Comparison of ENCODE assay signal across 1 cellular context in genomic region chr14:31025335-31026075, GRCh38.
A peak's percentile ranks its signal among the peaks of the same experiment; 100 is the strongest.
TF ChIP-seq lines count a peak whose summit lies in the region.

Gene AP4S1, plus strand, starts transcription at chr14:31025649. Its CDS starts 40,548 bp downstream, at chr14:31066197.

TF ChIP-seq in HepG2, 621 proteins besides CTCF, POLR2A, EP300 and RAD21 (continued from another document and continues in another):
- TF ChIP-seq, protein P1, sequence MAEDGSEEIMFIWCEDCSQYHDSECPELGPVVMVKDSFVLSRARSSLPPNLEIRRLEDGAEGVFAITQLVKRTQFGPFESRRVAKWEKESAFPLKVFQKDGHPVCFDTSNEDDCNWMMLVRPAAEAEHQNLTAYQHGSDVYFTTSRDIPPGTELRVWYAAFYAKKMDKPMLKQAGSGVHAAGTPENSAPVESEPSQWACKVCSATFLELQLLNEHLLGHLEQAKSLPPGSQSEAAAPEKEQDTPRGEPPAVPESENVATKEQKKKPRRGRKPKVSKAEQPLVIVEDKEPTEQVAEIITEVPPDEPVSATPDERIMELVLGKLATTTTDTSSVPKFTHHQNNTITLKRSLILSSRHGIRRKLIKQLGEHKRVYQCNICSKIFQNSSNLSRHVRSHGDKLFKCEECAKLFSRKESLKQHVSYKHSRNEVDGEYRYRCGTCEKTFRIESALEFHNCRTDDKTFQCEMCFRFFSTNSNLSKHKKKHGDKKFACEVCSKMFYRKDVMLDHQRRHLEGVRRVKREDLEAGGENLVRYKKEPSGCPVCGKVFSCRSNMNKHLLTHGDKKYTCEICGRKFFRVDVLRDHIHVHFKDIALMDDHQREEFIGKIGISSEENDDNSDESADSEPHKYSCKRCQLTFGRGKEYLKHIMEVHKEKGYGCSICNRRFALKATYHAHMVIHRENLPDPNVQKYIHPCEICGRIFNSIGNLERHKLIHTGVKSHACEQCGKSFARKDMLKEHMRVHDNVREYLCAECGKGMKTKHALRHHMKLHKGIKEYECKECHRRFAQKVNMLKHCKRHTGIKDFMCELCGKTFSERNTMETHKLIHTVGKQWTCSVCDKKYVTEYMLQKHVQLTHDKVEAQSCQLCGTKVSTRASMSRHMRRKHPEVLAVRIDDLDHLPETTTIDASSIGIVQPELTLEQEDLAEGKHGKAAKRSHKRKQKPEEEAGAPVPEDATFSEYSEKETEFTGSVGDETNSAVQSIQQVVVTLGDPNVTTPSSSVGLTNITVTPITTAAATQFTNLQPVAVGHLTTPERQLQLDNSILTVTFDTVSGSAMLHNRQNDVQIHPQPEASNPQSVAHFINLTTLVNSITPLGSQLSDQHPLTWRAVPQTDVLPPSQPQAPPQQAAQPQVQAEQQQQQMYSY (CRISPR knock-in tag; IDR thresholded peaks at IDR 0.05): no peak
- TF ChIP-seq ZNF766 (CRISPR knock-in tag; IDR thresholded peaks at IDR 0.05; ENCODE audit: borderline replicate concordance) (peak; percentile 77), SP2 (CRISPR knock-in tag; IDR thresholded peaks at IDR 0.05) (no peak), MAFF (IDR thresholded peaks at IDR 0.05; ENCODE audit: low read depth, low read length) (no peak), SRSF4 (IDR thresholded peaks at IDR 0.05; ENCODE audit: low read depth, low read length, poor library complexity, severe bottlenecking) (no peak), ZNF367 (CRISPR knock-in tag; IDR thresholded peaks at IDR 0.05; ENCODE audit: borderline replicate concordance) (no peak), SRSF1 (optimal IDR thresholded peaks at IDR 0.05; ENCODE audit: low read depth, low read length) (peak; percentile 97), AHR (CRISPR knock-in tag; IDR thresholded peaks at IDR 0.05) (peak; percentile 97; the same call in 1 of the 2 replicates), ATF3 (CRISPR knock-in tag; IDR thresholded peaks at IDR 0.05) (peak; percentile 21; the same call in 1 of the 2 replicates), ZNF737 (CRISPR knock-in tag; IDR thresholded peaks at IDR 0.05; ENCODE audit: borderline replicate concordance) (no peak), MXI1 (IDR thresholded peaks at IDR 0.05; ENCODE audit: borderline replicate concordance, low read depth, low read length) (peak; percentile 45; the same call in 1 of the 3 replicates), ZNF280D (CRISPR knock-in tag; IDR thresholded peaks at IDR 0.05) (0 out of 2 replicates have a peak, but pooled peaks have one; percentile 21), HNRNPK (IDR thresholded peaks at IDR 0.05; ENCODE audit: low read depth, low read length, poor library complexity, severe bottlenecking) (no peak), RXRB (CRISPR knock-in tag; IDR thresholded peaks at IDR 0.05; ENCODE audit: borderline replicate concordance) (peak; percentile 53; the same call in 1 of the 2 replicates), ZNF329 (CRISPR knock-in tag; IDR thresholded peaks at IDR 0.05; ENCODE audit: low read depth) (peak; percentile 41; the same call in 1 of the 2 replicates), PBX2 (CRISPR knock-in tag; IDR thresholded peaks at IDR 0.05) (no peak), GMEB1 (CRISPR knock-in tag; IDR thresholded peaks at IDR 0.05; ENCODE audit: borderline replicate concordance) (peak; percentile 63), TFAP4 (IDR thresholded peaks at IDR 0.05; ENCODE audit: borderline replicate concordance, low read depth) (no peak), ZNF704 (CRISPR knock-in tag; IDR thresholded peaks at IDR 0.05; ENCODE audit: borderline replicate concordance) (peak; percentile 89; the same call in 1 of the 2 replicates), GLI4 (CRISPR knock-in tag; IDR thresholded peaks at IDR 0.05; ENCODE audit: borderline replicate concordance) (peak; percentile 97), WIZ (CRISPR knock-in tag; IDR thresholded peaks at IDR 0.05) (no peak), SMC3 (IDR thresholded peaks at IDR 0.05; ENCODE audit: low read length) (no peak), E2F2 (CRISPR knock-in tag; IDR thresholded peaks at IDR 0.05; ENCODE audit: borderline replicate concordance) (peak; percentile 16; the same call in 1 of the 2 replicates), SMARCE1 (IDR thresholded peaks at IDR 0.05; ENCODE audit: borderline replicate concordance) (no peak), MTERF4 (CRISPR knock-in tag; IDR thresholded peaks at IDR 0.05) (peak; percentile 82), GMEB2 (CRISPR knock-in tag; IDR thresholded peaks at IDR 0.05; ENCODE audit: low read depth) (no peak)
- TF ChIP-seq, protein P2, sequence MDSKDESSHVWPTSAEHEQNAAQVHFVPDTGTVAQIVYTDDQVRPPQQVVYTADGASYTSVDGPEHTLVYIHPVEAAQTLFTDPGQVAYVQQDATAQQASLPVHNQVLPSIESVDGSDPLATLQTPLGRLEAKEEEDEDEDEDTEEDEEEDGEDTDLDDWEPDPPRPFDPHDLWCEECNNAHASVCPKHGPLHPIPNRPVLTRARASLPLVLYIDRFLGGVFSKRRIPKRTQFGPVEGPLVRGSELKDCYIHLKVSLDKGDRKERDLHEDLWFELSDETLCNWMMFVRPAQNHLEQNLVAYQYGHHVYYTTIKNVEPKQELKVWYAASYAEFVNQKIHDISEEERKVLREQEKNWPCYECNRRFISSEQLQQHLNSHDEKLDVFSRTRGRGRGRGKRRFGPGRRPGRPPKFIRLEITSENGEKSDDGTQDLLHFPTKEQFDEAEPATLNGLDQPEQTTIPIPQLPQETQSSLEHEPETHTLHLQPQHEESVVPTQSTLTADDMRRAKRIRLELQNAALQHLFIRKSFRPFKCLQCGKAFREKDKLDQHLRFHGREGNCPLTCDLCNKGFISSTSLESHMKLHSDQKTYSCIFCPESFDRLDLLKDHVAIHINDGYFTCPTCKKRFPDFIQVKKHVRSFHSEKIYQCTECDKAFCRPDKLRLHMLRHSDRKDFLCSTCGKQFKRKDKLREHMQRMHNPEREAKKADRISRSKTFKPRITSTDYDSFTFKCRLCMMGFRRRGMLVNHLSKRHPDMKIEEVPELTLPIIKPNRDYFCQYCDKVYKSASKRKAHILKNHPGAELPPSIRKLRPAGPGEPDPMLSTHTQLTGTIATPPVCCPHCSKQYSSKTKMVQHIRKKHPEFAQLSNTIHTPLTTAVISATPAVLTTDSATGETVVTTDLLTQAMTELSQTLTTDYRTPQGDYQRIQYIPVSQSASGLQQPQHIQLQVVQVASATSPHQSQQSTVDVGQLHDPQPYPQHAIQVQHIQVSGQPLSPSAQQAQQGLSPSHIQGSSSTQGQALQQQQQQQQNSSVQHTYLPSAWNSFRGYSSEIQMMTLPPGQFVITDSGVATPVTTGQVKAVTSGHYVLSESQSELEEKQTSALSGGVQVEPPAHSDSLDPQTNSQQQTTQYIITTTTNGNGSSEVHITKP (CRISPR knock-in tag; IDR thresholded peaks at IDR 0.05; ENCODE audit: low read depth): peak; percentile 96
- TF ChIP-seq, protein P3, sequence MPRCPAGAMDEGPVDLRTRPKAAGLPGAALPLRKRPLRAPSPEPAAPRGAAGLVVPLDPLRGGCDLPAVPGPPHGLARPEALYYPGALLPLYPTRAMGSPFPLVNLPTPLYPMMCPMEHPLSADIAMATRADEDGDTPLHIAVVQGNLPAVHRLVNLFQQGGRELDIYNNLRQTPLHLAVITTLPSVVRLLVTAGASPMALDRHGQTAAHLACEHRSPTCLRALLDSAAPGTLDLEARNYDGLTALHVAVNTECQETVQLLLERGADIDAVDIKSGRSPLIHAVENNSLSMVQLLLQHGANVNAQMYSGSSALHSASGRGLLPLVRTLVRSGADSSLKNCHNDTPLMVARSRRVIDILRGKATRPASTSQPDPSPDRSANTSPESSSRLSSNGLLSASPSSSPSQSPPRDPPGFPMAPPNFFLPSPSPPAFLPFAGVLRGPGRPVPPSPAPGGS (CRISPR knock-in tag; IDR thresholded peaks at IDR 0.05): peak; percentile 98
- TF ChIP-seq, protein P4, sequence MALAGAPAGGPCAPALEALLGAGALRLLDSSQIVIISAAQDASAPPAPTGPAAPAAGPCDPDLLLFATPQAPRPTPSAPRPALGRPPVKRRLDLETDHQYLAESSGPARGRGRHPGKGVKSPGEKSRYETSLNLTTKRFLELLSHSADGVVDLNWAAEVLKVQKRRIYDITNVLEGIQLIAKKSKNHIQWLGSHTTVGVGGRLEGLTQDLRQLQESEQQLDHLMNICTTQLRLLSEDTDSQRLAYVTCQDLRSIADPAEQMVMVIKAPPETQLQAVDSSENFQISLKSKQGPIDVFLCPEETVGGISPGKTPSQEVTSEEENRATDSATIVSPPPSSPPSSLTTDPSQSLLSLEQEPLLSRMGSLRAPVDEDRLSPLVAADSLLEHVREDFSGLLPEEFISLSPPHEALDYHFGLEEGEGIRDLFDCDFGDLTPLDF (CRISPR knock-in tag; IDR thresholded peaks at IDR 0.05): peak; percentile 50; the same call in 1 of the 2 replicates
